ENCODE assay signal across 2 cellular contexts in genomic region chr20:49862607-49863200, GRCh38.
TF ChIP-seq lines count a peak whose summit lies in the region.

No MANE protein-coding gene starts in this region.

TF ChIP-seq in HepG2, 621 proteins besides CTCF, POLR2A, EP300 and RAD21:
- no peak for TF ChIP-seq MTA3 (CRISPR knock-in tag; IDR thresholded peaks at IDR 0.05)
- no peak for TF ChIP-seq RBFOX2 (IDR thresholded peaks at IDR 0.05; ENCODE audit: low read depth, low read length)
- TF ChIP-seq ZNF24 (IDR thresholded peaks at IDR 0.05) = peak; percentile 72

TF ChIP-seq in K562, 482 proteins besides CTCF, POLR2A, EP300 and RAD21:
- TF ChIP-seq CREBBP (IDR thresholded peaks at IDR 0.05; ENCODE audit: low read depth, low read length) = no peak
- peak; percentile 93 for TF ChIP-seq ZNF24 (IDR thresholded peaks at IDR 0.05)
